3 cellular contexts compared by ENCODE assay signal in genomic region chr1:40397258-40397657, GRCh38.
TF ChIP-seq lines count a peak whose summit lies in the region.

No MANE protein-coding gene starts in this region.

TF ChIP-seq in GM12891, 5 proteins besides CTCF, POLR2A, EP300 and RAD21:
- TF ChIP-seq PAX5 (IDR thresholded peaks at IDR 0.05; ENCODE audit: insufficient read depth, low read length, severe bottlenecking) = no peak
- TF ChIP-seq POU2F2 (IDR thresholded peaks at IDR 0.05; ENCODE audit: low read depth, low read length) = no peak
- TF ChIP-seq TAF1 (IDR thresholded peaks at IDR 0.05; ENCODE audit: low read depth, low read length) = no peak
- TF ChIP-seq POLR2AphosphoS5 (IDR thresholded peaks at IDR 0.05; ENCODE audit: low read depth, low read length) = no peak
- TF ChIP-seq SPI1 (IDR thresholded peaks at IDR 0.05; ENCODE audit: low read depth, low read length) = peak; percentile 65; the same call in 1 of the 2 replicates

TF ChIP-seq in GM12878, 131 proteins besides CTCF, POLR2A, EP300 and RAD21:
- TF ChIP-seq CHD1 (IDR thresholded peaks at IDR 0.05; ENCODE audit: low read depth, low read length) (no peak), TCF7 (IDR thresholded peaks at IDR 0.05; ENCODE audit: borderline replicate concordance) (no peak), FOXK2 (IDR thresholded peaks at IDR 0.05) (no peak), SPI1 (IDR thresholded peaks at IDR 0.05; ENCODE audit: borderline replicate concordance, insufficient read depth, low read depth, low read length) (peak; percentile 21; the same call in 1 of the 2 replicates), HDGF (IDR thresholded peaks at IDR 0.05) (no peak), SIN3A (IDR thresholded peaks at IDR 0.05; ENCODE audit: low read depth, low read length) (no peak), JUNB (IDR thresholded peaks at IDR 0.05) (0 out of 2 replicates have a peak, but pooled peaks have one; percentile 21), SMAD5 (IDR thresholded peaks at IDR 0.05; ENCODE audit: low read depth) (no peak)

TF ChIP-seq in SK-N-SH, 30 proteins besides CTCF, POLR2A, EP300 and RAD21:
- TF ChIP-seq RFX5 (IDR thresholded peaks at IDR 0.05; ENCODE audit: low read length) (no peak), IRF3 (IDR thresholded peaks at IDR 0.05; ENCODE audit: low read depth, low read length) (no peak), FOSL2 (IDR thresholded peaks at IDR 0.05; ENCODE audit: borderline replicate concordance, low read depth) (no peak), NFIC (IDR thresholded peaks at IDR 0.05; ENCODE audit: borderline replicate concordance) (no peak), EZH2phosphoT487 (IDR thresholded peaks at IDR 0.05; ENCODE audit: borderline replicate concordance, low read depth) (no peak), GATA2 (CRISPR knock-in tag; IDR thresholded peaks at IDR 0.05) (no peak), SMC3 (IDR thresholded peaks at IDR 0.05; ENCODE audit: low read depth, low read length) (no peak), TAF1 (IDR thresholded peaks at IDR 0.05; ENCODE audit: borderline replicate concordance, low read depth, low read length) (no peak), GABPA (IDR thresholded peaks at IDR 0.05; ENCODE audit: low read depth) (no peak), TEAD4 (IDR thresholded peaks at IDR 0.05; ENCODE audit: borderline replicate concordance, insufficient read depth) (no peak), NRF1 (IDR thresholded peaks at IDR 0.05; ENCODE audit: low read depth, low read length) (no peak), PBX3 (IDR thresholded peaks at IDR 0.05) (no peak), SIN3A (IDR thresholded peaks at IDR 0.05; ENCODE audit: borderline replicate concordance, low read depth, low read length) (no peak), ELF1 (IDR thresholded peaks at IDR 0.05) (no peak), POLR2AphosphoS5 (IDR thresholded peaks at IDR 0.05; ENCODE audit: low read depth, low read length) (no peak), FOXJ3 (CRISPR knock-in tag; IDR thresholded peaks at IDR 0.05) (no peak), REST (IDR thresholded peaks at IDR 0.05; ENCODE audit: low read depth, low read length) (no peak), YY1 (IDR thresholded peaks at IDR 0.05; ENCODE audit: low read depth) (no peak)
TF ChIP-seq in SK-N-SH: peak in this region for 0.
